In genomic region chr7:95473276-95473985, GRCh38 we compare ENCODE assay signal across 20 cellular contexts. TPM values are rescaled to one million over a fixed set of nuclear protein-coding genes. Genes with fewer than 3 reads are reported as not detected.
DNase-seq lines count a peak whose midpoint lies in the region; ATAC-seq and TF ChIP-seq lines count a peak whose summit lies in the region.
"Had no signal": no experiment of that assay in that cellular context is flagged by ENCODE, and none has a peak within 500 bp of the region (broad histone marks: within the 10 kb centered on the region; RNA-seq: fewer than 3 reads in every experiment).

No MANE protein-coding gene starts in this region.

- no peaks in the 10 kb centered on the region for H3K27me3 ChIP-seq in heart left ventricle
- H3K27me3 ChIP-seq in sigmoid colon, result no peaks in the 10 kb centered on the region
- H3K27me3 ChIP-seq: gastrocnemius medialis, testis had no signal

- H3K4me1 Mint-ChIP-seq in nephron, result peaks cover 72% of the 10 kb centered on the region
- H3K4me1 Mint-ChIP-seq: central memory CD8-positive, alpha-beta T cell had no signal

- no peak for ATAC-seq in heart left ventricle
- no peak for ATAC-seq in GM19397 (IDR thresholded peaks at IDR 0.05; ENCODE audit: unreplicated experiment)
- ATAC-seq: activated CD4-positive, CD25-positive, alpha-beta regulatory T cell treated with anti-CD3 and anti-CD28 coated beads, Interleukin-2, amount 50 U/mL, for 24 hours; activated naive CD4-positive, alpha-beta T cell treated with anti-CD3 and anti-CD28 coated beads, Interleukin-2, amount 50 U/mL, for 72 hours; gastrocnemius medialis; mucosa of descending colon; T-cell had no signal

- intact Hi-C loops in heart left ventricle (cut with DNase I) (loop anchor here in 9 of 10 donors (5.0 to 10.0 kb wide), 8 partner anchors 36 to 1179 kb away; partner anchors contain the start of gene PON2 (in 1 of the 9)), sigmoid colon (cut with DNase I) (loop anchor here (10.0 kb wide), 3 partner anchors 79 to 1369 kb away; partner anchors contain the start of gene PON3)

- H3K27ac Mint-ChIP-seq in nephron, result peak overlapping the region; percentile 33 to 76 (median 75)
- H3K27ac Mint-ChIP-seq: activated naive CD4-positive, alpha-beta T cell treated with anti-CD3 and anti-CD28 coated beads, Interleukin-2, amount 50 U/mL, for 72 hours; T-cell had no signal

- no peak overlapping the region for H3K4me3 ChIP-seq in heart left ventricle
- no peak overlapping the region for H3K4me3 ChIP-seq in sigmoid colon
- H3K4me3 ChIP-seq: gastrocnemius medialis, mucosa of descending colon, PC-9, testis had no signal

- no peaks in the 10 kb centered on the region for H3K9me3 Mint-ChIP-seq in nephron
- H3K9me3 Mint-ChIP-seq: activated naive CD4-positive, alpha-beta T cell treated with anti-CD3 and anti-CD28 coated beads, Interleukin-2, amount 50 U/mL, for 72 hours; central memory CD8-positive, alpha-beta T cell; T-cell had no signal

- H3K27ac ChIP-seq in heart left ventricle, result no peak overlapping the region
- no peak overlapping the region for H3K27ac ChIP-seq in sigmoid colon
- H3K27ac ChIP-seq: gastrocnemius medialis, PC-9, testis had no signal

- H3K4me3 Mint-ChIP-seq in nephron, result no peak overlapping the region
- H3K4me3 Mint-ChIP-seq: central memory CD8-positive, alpha-beta T cell; T-cell had no signal

- TF ChIP-seq POLR2A in heart left ventricle (IDR thresholded peaks at IDR 0.05) (no peak), sigmoid colon (IDR thresholded peaks at IDR 0.05) (no peak)

- no peaks in the 10 kb centered on the region for H3K36me3 ChIP-seq in heart left ventricle
- H3K36me3 ChIP-seq in sigmoid colon, result no peaks in the 10 kb centered on the region
- H3K36me3 ChIP-seq: gastrocnemius medialis had no signal

- H3K9me3 ChIP-seq in heart left ventricle (no peaks in the 10 kb centered on the region), sigmoid colon (no peaks in the 10 kb centered on the region)
- H3K9me3 ChIP-seq: gastrocnemius medialis, mucosa of descending colon, testis had no signal

- no peaks in the 10 kb centered on the region for H3K36me3 Mint-ChIP-seq in nephron (ENCODE audit: low read depth)
- H3K36me3 Mint-ChIP-seq: activated naive CD4-positive, alpha-beta T cell treated with anti-CD3 and anti-CD28 coated beads, Interleukin-2, amount 50 U/mL, for 72 hours; T-cell had no signal

- no peaks in the 10 kb centered on the region for H3K27me3 Mint-ChIP-seq in nephron (ENCODE audit: low read depth)
- H3K27me3 Mint-ChIP-seq: central memory CD8-positive, alpha-beta T cell had no signal

- peak; percentile 69 for DNase-seq in D341Med (ENCODE audit: low spot score)
- DNase-seq in NCI-H2029 (lab: John Stamatoyannopoulos, UW), result peak; percentile 15
- DNase-seq in NCI-H82 (lab: John Stamatoyannopoulos, UW), result peak; percentile 87
- no peak for DNase-seq in heart left ventricle
- DNase-seq in iPS-NIHi11 (ENCODE audit: low spot score), result no peak
- DNase-seq in sigmoid colon, result no peak
- DNase-seq: activated CD8-positive, alpha-beta memory T cell treated with anti-CD3 and anti-CD28 coated beads, Interleukin-2, amount 50 U/mL, for 48 hours; AML-193; DND-41; gastrocnemius medialis; MM.1S; mucosa of descending colon; PC-9; T-cell; testis had no signal

- no peak for TF ChIP-seq CTCF in nephron (IDR thresholded peaks at IDR 0.05; ENCODE audit: unreplicated experiment in 3 of 3)
- no peak for TF ChIP-seq CTCF in heart left ventricle (IDR thresholded peaks at IDR 0.05)
- TF ChIP-seq CTCF in sigmoid colon (IDR thresholded peaks at IDR 0.05), result no peak

- H3K4me1 ChIP-seq in heart left ventricle (peaks cover 0 to 16% (median 0%) of the 10 kb centered on the region in 12 donors), sigmoid colon (no peaks in the 10 kb centered on the region)
- H3K4me1 ChIP-seq: gastrocnemius medialis, testis had no signal

- 77 to 87% (median 84%) methylated on average over 9 of the region's 9 CpGs for WGBS in heart left ventricle, 4 donors
- WGBS in sigmoid colon, 2 donors, result 87 to 90% methylated on average over 9 of the region's 9 CpGs

- no peak for TF ChIP-seq EP300 in sigmoid colon (IDR thresholded peaks at IDR 0.05)

RNA-seq across cellular contexts. Expression of gene ASB4, which starts 12.3 kb away (rescaled TPM):
- total RNA-seq in heart left ventricle, result 10 to 100 TPM in 1 of 9 donors, 1 to 10 TPM in 8; 2.1 to 11.5 (median 3.3) TPM
- 1 to 10 TPM in 1 of 2 donors, under 1 TPM in 1; 0.18 to 1.9 TPM for polyA plus RNA-seq in heart left ventricle
- total RNA-seq in sigmoid colon, result not detected
- polyA plus RNA-seq in sigmoid colon, result under 1 TPM in 1 of 3 donors, not detected in 2; 0.19 TPM
- total RNA-seq: activated naive CD4-positive, alpha-beta T cell treated with anti-CD3 and anti-CD28 coated beads, Interleukin-2, amount 50 U/mL, for 72 hours; PC-9 had no signal

RNA-seq across cellular contexts. Expression of gene PON2, which starts 38.6 kb away (rescaled TPM):
- total RNA-seq in heart left ventricle, result 10 to 100 TPM; 26.3 to 50.6 (median 35.7) TPM
- polyA plus RNA-seq in heart left ventricle, result 10 to 100 TPM; 16.6 to 29.5 TPM
- total RNA-seq in sigmoid colon, result 100 to 1,000 TPM in 1 of 4 donors, 10 to 100 TPM in 3; 66.3 to 103 (median 84.2) TPM
- polyA plus RNA-seq in sigmoid colon, result 10 to 100 TPM; 37.2 to 82.6 (median 41.8) TPM

Comparison
In these comparisons a context has a peak if more than half of its experiments do, and no peak if none do; other contexts are left out.
1. DNase-seq: peak in D341Med (single experiment), NCI-H2029 (single experiment) and NCI-H82 (single experiment); none in heart left ventricle (0 of 5), iPS-NIHi11 (single experiment) and sigmoid colon (single experiment).